In genomic region chr17:12098568-12098967, GRCh38 we compare ENCODE assay signal across 16 cellular contexts.
A peak's percentile ranks its signal among the peaks of the same experiment; 100 is the strongest.
DNase-seq lines count a peak whose midpoint lies in the region; ATAC-seq and TF ChIP-seq lines count a peak whose summit lies in the region.
"Had no signal": no experiment of that assay in that cellular context is flagged by ENCODE, and none has a peak within 500 bp of the region (broad histone marks: within the 10 kb centered on the region; RNA-seq: fewer than 3 reads in every experiment).

No MANE protein-coding gene starts in this region.

- H3K9me3 Mint-ChIP-seq in endodermal cell = peaks cover 3% of the 10 kb centered on the region
- H3K9me3 Mint-ChIP-seq: T-helper 2 cell treated with Interferon-gamma antibody and Interleukin-4, amounts not matched to agents 5 μg/mL and 100 μg/mL, for 36 hours had no signal

- no peak overlapping the region for H2AFZ ChIP-seq in MM.1S (ENCODE audit: low read length)

- no peak overlapping the region for H3K27ac Mint-ChIP-seq in endodermal cell
- H3K27ac Mint-ChIP-seq: nephron progenitor cell; T-helper 2 cell treated with Interferon-gamma antibody and Interleukin-4, amounts not matched to agents 5 μg/mL and 100 μg/mL, for 36 hours had no signal

- no peaks in the 10 kb centered on the region for H3F3A ChIP-seq in MM.1S (ENCODE audit: insufficient read depth, low read length)

- no peaks in the 10 kb centered on the region for H4K20me1 ChIP-seq in MM.1S (ENCODE audit: insufficient read depth, low read length)

- TF ChIP-seq CTCF in MM.1S (IDR thresholded peaks at IDR 0.05; ENCODE audit: low read length) (no peak), endodermal cell (conservative IDR thresholded peaks at IDR 0.05) (no peak)

- H3K4me2 ChIP-seq in MM.1S (ENCODE audit: low read depth, low read length) = no peak overlapping the region
- H3K4me2 ChIP-seq: smooth muscle cell had no signal

- H3K27me3 ChIP-seq in endocrine pancreas (ENCODE audit: control insufficient read depth, insufficient read depth, low read length) (no peaks in the 10 kb centered on the region), MM.1S (replicated peaks; ENCODE audit: insufficient read depth, low read length) (no peaks in the 10 kb centered on the region), endodermal cell (ENCODE audit: control insufficient read depth, insufficient read depth, low read length, poor library complexity, severe bottlenecking) (no peaks in the 10 kb centered on the region)
- H3K27me3 ChIP-seq: adrenal gland, dorsolateral prefrontal cortex had no signal

- ATAC-seq in GM18858 (IDR thresholded peaks at IDR 0.05; ENCODE audit: unreplicated experiment) = peak; percentile 92
- peak; percentile 96 for ATAC-seq in GM21447 (IDR thresholded peaks at IDR 0.05; ENCODE audit: unreplicated experiment)
- ATAC-seq in HG03064 (IDR thresholded peaks at IDR 0.05; ENCODE audit: low read depth, unreplicated experiment) = peak; percentile 89

- no peaks in the 10 kb centered on the region for H3K4me1 Mint-ChIP-seq in endodermal cell
- H3K4me1 Mint-ChIP-seq: nephron progenitor cell had no signal

- DNase-seq in activated naive CD4-positive, alpha-beta T cell treated with anti-CD3 and anti-CD28 coated beads, Interleukin-2, amount 50 U/mL, for 16 hours = no peak
- DNase-seq in MM.1S (no peak), RPMI8226 (no peak), endodermal cell (no peak)
- DNase-seq: adrenal gland, dorsolateral prefrontal cortex, GDM1, H7, nephron progenitor cell had no signal

- H3K9ac ChIP-seq in endocrine pancreas (ENCODE audit: control insufficient read depth, insufficient read depth, low read length) (no peak overlapping the region), MM.1S (ENCODE audit: low read length) (no peak overlapping the region), endodermal cell (ENCODE audit: extremely low read depth, low read length, poor library complexity, severe bottlenecking) (no peak overlapping the region)

- H3K9me3 ChIP-seq in endocrine pancreas (ENCODE audit: control insufficient read depth, low read length) = no peaks in the 10 kb centered on the region
- no peaks in the 10 kb centered on the region for H3K9me3 ChIP-seq in MM.1S (replicated peaks; ENCODE audit: insufficient read depth, low read length)
- H3K9me3 ChIP-seq in endodermal cell (ENCODE audit: control insufficient read depth, low read length) = peaks cover 26% of the 10 kb centered on the region

- H3K9me2 ChIP-seq in MM.1S (replicated peaks; ENCODE audit: insufficient read depth, low read length) = no peaks in the 10 kb centered on the region

- no peaks in the 10 kb centered on the region for H3K79me2 ChIP-seq in MM.1S (ENCODE audit: low read length)

- peaks cover 16% of the 10 kb centered on the region for H3K4me1 ChIP-seq in endocrine pancreas (ENCODE audit: control insufficient read depth, insufficient read depth, low read length)
- no peaks in the 10 kb centered on the region for H3K4me1 ChIP-seq in MM.1S (ENCODE audit: low read length)
- H3K4me1 ChIP-seq in endodermal cell (ENCODE audit: control insufficient read depth, insufficient read depth, low read length) = no peaks in the 10 kb centered on the region
- H3K4me1 ChIP-seq: adrenal gland had no signal

- no peaks in the 10 kb centered on the region for H3K27me3 Mint-ChIP-seq in endodermal cell (ENCODE audit: insufficient read depth)

- H3K36me3 Mint-ChIP-seq in endodermal cell (ENCODE audit: low read depth) = peaks cover 65% of the 10 kb centered on the region

- no peak overlapping the region for H3K27ac ChIP-seq in MM.1S (ENCODE audit: low read length)
- H3K27ac ChIP-seq in endodermal cell (ENCODE audit: low read depth, low read length) = no peak overlapping the region
- H3K27ac ChIP-seq: adrenal gland, C4-2B, dorsolateral prefrontal cortex had no signal

- H3K4me3 ChIP-seq in endocrine pancreas (ENCODE audit: control insufficient read depth, insufficient read depth, low read length) (peak overlapping the region; percentile 43), MM.1S (ENCODE audit: low read length) (no peak overlapping the region), endodermal cell (ENCODE audit: low read length) (no peak overlapping the region)
- H3K4me3 ChIP-seq: adrenal gland, dorsolateral prefrontal cortex, smooth muscle cell had no signal

- H3K36me3 ChIP-seq in endocrine pancreas (ENCODE audit: control insufficient read depth, insufficient read depth, low read length) (no peaks in the 10 kb centered on the region), MM.1S (replicated peaks; ENCODE audit: insufficient read depth, low read length) (no peaks in the 10 kb centered on the region), endodermal cell (ENCODE audit: control insufficient read depth, insufficient read depth, low read length) (peaks cover 53% of the 10 kb centered on the region)

- no peak overlapping the region for H3K4me3 Mint-ChIP-seq in endodermal cell
- H3K4me3 Mint-ChIP-seq: nephron progenitor cell; T-helper 2 cell treated with Interferon-gamma antibody and Interleukin-4, amounts not matched to agents 5 μg/mL and 100 μg/mL, for 36 hours had no signal
